In genomic region chr4:102552781-102553180, GRCh38 we compare ENCODE assay signal across 17 cellular contexts. TPM values are rescaled to one million over a fixed set of nuclear protein-coding genes. Genes with fewer than 3 reads are reported as not detected.
DNase-seq lines count a peak whose midpoint lies in the region; ATAC-seq and TF ChIP-seq lines count a peak whose summit lies in the region.
"Had no signal": no experiment of that assay in that cellular context is flagged by ENCODE, and none has a peak within 500 bp of the region (broad histone marks: within the 10 kb centered on the region; RNA-seq: fewer than 3 reads in every experiment).

No MANE protein-coding gene starts in this region.

- no peaks in the 10 kb centered on the region for H3K9me3 Mint-ChIP-seq in activated T-cell treated with anti-CD3 and anti-CD28 coated beads, Interleukin-2, amount 50 U/mL, for 72 hours
- H3K9me3 Mint-ChIP-seq: endodermal cell had no signal

- ATAC-seq in activated T-cell treated with anti-CD3 and anti-CD28 coated beads, Interleukin-2, amount 50 U/mL, for 72 hours (replicated peaks in 1 of 2) = peak in 1 of 2 donors; percentile 29
- ATAC-seq in T-helper 17 cell = peak; percentile 74
- peak; percentile 67 for ATAC-seq in stimulated activated naive CD8-positive, alpha-beta T cell treated with anti-CD3 and anti-CD28 coated beads, Interleukin-15, Interleukin-2, amounts not matched to agents 100 U/mL and 50 U/mL, for 24 hours
- ATAC-seq: psoas muscle had no signal

- H3K36me3 ChIP-seq in effector memory CD4-positive, alpha-beta T cell (ENCODE audit: control insufficient read depth, insufficient read depth, low read length) = peaks cover 6% of the 10 kb centered on the region
- H3K36me3 ChIP-seq in uterus = no peaks in the 10 kb centered on the region

- no peak overlapping the region for H3K4me3 ChIP-seq in effector memory CD4-positive, alpha-beta T cell (ENCODE audit: insufficient read depth, low read depth, low read length, poor library complexity, severe bottlenecking)
- H3K4me3 ChIP-seq in uterus = no peak overlapping the region
- H3K4me3 ChIP-seq: ascending aorta, GM23248, PC-9, psoas muscle had no signal

- H3K27ac ChIP-seq in effector memory CD4-positive, alpha-beta T cell (ENCODE audit: insufficient read depth, low read length, poor library complexity, severe bottlenecking) = peak overlapping the region; percentile 28
- peak overlapping the region in 1 of 2 donors; percentile 22 for H3K27ac ChIP-seq in uterus
- H3K27ac ChIP-seq: ascending aorta, GM23248, PC-9 had no signal

- TF ChIP-seq CTCF in uterus (IDR thresholded peaks at IDR 0.05) = no peak

- TF ChIP-seq POLR2A in uterus (IDR thresholded peaks at IDR 0.05) = no peak

- H3K36me3 Mint-ChIP-seq in activated T-cell treated with anti-CD3 and anti-CD28 coated beads, Interleukin-2, amount 50 U/mL, for 72 hours (ENCODE audit: insufficient read depth in 2 of 2) = peaks cover 2 to 19% of the 10 kb centered on the region in 2 donors
- H3K36me3 Mint-ChIP-seq in T-helper 17 cell (ENCODE audit: low read depth) = peaks cover 10% of the 10 kb centered on the region

- H3K4me1 Mint-ChIP-seq in activated T-cell treated with anti-CD3 and anti-CD28 coated beads, Interleukin-2, amount 50 U/mL, for 72 hours (ENCODE audit: low read depth) = peaks cover 52% of the 10 kb centered on the region
- H3K4me1 Mint-ChIP-seq in T-helper 17 cell = peaks cover 37% of the 10 kb centered on the region

- peak overlapping the region; percentile 53 for H3K27ac Mint-ChIP-seq in activated T-cell treated with anti-CD3 and anti-CD28 coated beads, Interleukin-2, amount 50 U/mL, for 72 hours
- no peak overlapping the region for H3K27ac Mint-ChIP-seq in T-helper 17 cell
- H3K27ac Mint-ChIP-seq: endodermal cell had no signal

- H3K27me3 Mint-ChIP-seq in activated T-cell treated with anti-CD3 and anti-CD28 coated beads, Interleukin-2, amount 50 U/mL, for 72 hours (ENCODE audit: low read depth) = no peaks in the 10 kb centered on the region
- H3K27me3 Mint-ChIP-seq in T-helper 17 cell = no peaks in the 10 kb centered on the region

- H3K9me3 ChIP-seq in T-helper 17 cell (ENCODE audit: control insufficient read depth, low read length, poor library complexity, severe bottlenecking) (no peaks in the 10 kb centered on the region), uterus (no peaks in the 10 kb centered on the region)
- no peaks in the 10 kb centered on the region for H3K9me3 ChIP-seq in effector memory CD4-positive, alpha-beta T cell (ENCODE audit: control insufficient read depth, low read length)
- H3K9me3 ChIP-seq: ascending aorta, psoas muscle had no signal

- peaks cover 22% of the 10 kb centered on the region for H3K4me1 ChIP-seq in effector memory CD4-positive, alpha-beta T cell (ENCODE audit: control insufficient read depth, insufficient read depth, low read length, poor library complexity, severe bottlenecking)
- H3K4me1 ChIP-seq in uterus = peaks cover 0 to 21% of the 10 kb centered on the region in 2 donors
- H3K4me1 ChIP-seq: ascending aorta had no signal

- no peak for DNase-seq in activated T-cell treated with anti-CD3 and anti-CD28 coated beads, Interleukin-2, amount 50 U/mL, for 72 hours
- DNase-seq in activated T-cell treated with anti-CD3 and anti-CD28 coated beads, Interleukin-2, amount 50 U/mL, for 48 hours = no peak
- DNase-seq in T-helper 17 cell (no peak), uterus (no peak), Ammon's horn (ENCODE audit: low spot score) (no peak), DMS53 treated with DMSO at 0.1 percent for 48 hours (lab: John Stamatoyannopoulos, UW; ENCODE audit: unreplicated experiment) (no peak)
- DNase-seq in effector memory CD4-positive, alpha-beta T cell = no peak
- DNase-seq in stimulated activated naive CD8-positive, alpha-beta T cell treated with anti-CD3 and anti-CD28 coated beads, Interleukin-15, Interleukin-2, amounts not matched to agents 100 U/mL and 50 U/mL, for 24 hours = no peak
- DNase-seq: activated CD8-positive, alpha-beta memory T cell treated with anti-CD3 and anti-CD28 coated beads for 24 hours; endodermal cell; GM23248; NCI-H1105; NCI-H345; PC-9; psoas muscle; stimulated activated CD4-positive, alpha-beta T cell treated with anti-CD3 and anti-CD28 coated beads, Interleukin-2, amount 100 ng/mL, for 24 hours had no signal

- H3K27me3 ChIP-seq in effector memory CD4-positive, alpha-beta T cell (replicated peaks; ENCODE audit: control insufficient read depth, insufficient read depth, low read length, poor library complexity, severe bottlenecking) = no peaks in the 10 kb centered on the region
- no peaks in the 10 kb centered on the region for H3K27me3 ChIP-seq in uterus
- H3K27me3 ChIP-seq: ascending aorta had no signal

- H3K4me3 Mint-ChIP-seq in activated T-cell treated with anti-CD3 and anti-CD28 coated beads, Interleukin-2, amount 50 U/mL, for 72 hours = peak overlapping the region; percentile 39 to 69
- H3K4me3 Mint-ChIP-seq in T-helper 17 cell = peak overlapping the region; percentile 50
- H3K4me3 Mint-ChIP-seq: endodermal cell had no signal

- intact Hi-C loops in uterus (cut with DNase I; ENCODE audit: low total_unique reads) = no loop called here

RNA-seq across cellular contexts. Expression of gene NFKB1, which starts 51.6 kb away (rescaled TPM):
- 100 to 1,000 TPM; 151 to 167 TPM for total RNA-seq in activated T-cell treated with anti-CD3 and anti-CD28 coated beads, Interleukin-2, amount 50 U/mL, for 72 hours
- total RNA-seq in T-helper 17 cell (100 to 1,000 TPM; 251 to 277 TPM), uterus (10 to 100 TPM; 18.8 to 56.3 (median 30.8) TPM)
